In genomic region chr16:30193615-30194014, GRCh38 we compare ENCODE assay signal across 8 cellular contexts. TPM values are rescaled to one million over a fixed set of nuclear protein-coding genes. Genes with fewer than 3 reads are reported as not detected.
DNase-seq lines count a peak whose midpoint lies in the region; ATAC-seq, FAIRE-seq and TF ChIP-seq lines count a peak whose summit lies in the region.
"Not testable (repeated sequence)": the region's sequence is repeated elsewhere in the genome, so short reads cannot be mapped to it uniquely, and the experiment has no call there.

TSS of gene BOLA2B (minus strand) at chr16:30193666. CDS start at chr16:30193595, 71 bp downstream.
TSS of gene SLX1A (plus strand) at chr16:30193875. CDS start at chr16:30194085, 210 bp downstream.

- H3K9me2 ChIP-seq in neural cell (ENCODE audit: insufficient read depth, low read length) = not testable (repeated sequence)

- peak within 1 kb of the TSS; percentile 42 to 66 (median 49) for H3K4me3 ChIP-seq in Peyer's patch
- not testable (repeated sequence) for H3K4me3 ChIP-seq in K562
- H3K4me3 ChIP-seq in neural cell (ENCODE audit: low read length) = peak within 1 kb of the TSS; percentile 51
- H3K4me3 ChIP-seq in transverse colon = peak within 1 kb of the TSS; percentile 37 to 57 (median 46)

- no CpG with 5 or more reads among the region's 34 CpGs for WGBS in K562 (ENCODE audit: insufficient coverage, low coverage, missing lambda C conversion rate)
- no CpG with 5 or more reads among the region's 34 CpGs for WGBS in transverse colon (ENCODE audit: low coverage in 1 of 2), 2 donors

- peak within 1 kb of the TSS; percentile 61 to 91 (median 74) for H3K27ac ChIP-seq in Peyer's patch
- not testable (repeated sequence) for H3K27ac ChIP-seq in K562 (ENCODE audit: extremely low read depth, low read depth, low read length); neural cell (ENCODE audit: low read length)
- H3K27ac ChIP-seq in transverse colon = peak within 1 kb of the TSS; percentile 69 to 81 (median 74)

- H3K36me3 ChIP-seq in Peyer's patch; K562 (ENCODE audit: control insufficient read depth, insufficient read depth, low read length); neural cell (ENCODE audit: insufficient read depth, low read length); transverse colon: not testable (repeated sequence)

- not testable (repeated sequence) for DNase-seq in GM12892 (ENCODE audit: insufficient read length); Peyer's patch; K562 (ENCODE audit: extremely low read depth in 1 of 4, low spot score in 3 of 4); cardiac septum (ENCODE audit: low spot score); transverse colon

- not testable (repeated sequence) for H4K20me1 ChIP-seq in K562 (replicated peaks; ENCODE audit: control insufficient read depth, insufficient read depth, low read length); neural cell (ENCODE audit: insufficient read depth)

- in situ Hi-C loops in K562 (cut with MboI) = loop anchor here (10.0 kb wide), 1 partner anchor 211 kb away; the partner anchor contains the start of gene ZNF771
- in situ Hi-C loops in transverse colon (cut with MboI; ENCODE audit: low pct_ligation_motif_present in 1 of 4, low pct_unique_long_range_greater_than_20kb in 1 of 4, low sequenced_read_pairs in 3 of 4) = not testable (repeated sequence)

- not testable (repeated sequence) for H3K27me3 ChIP-seq in Peyer's patch; K562 (ENCODE audit: control insufficient read depth in 2 of 2, insufficient read depth in 2 of 2, low read length in 2 of 2); neural cell (ENCODE audit: insufficient read depth, low read depth, low read length); transverse colon

- H2AFZ ChIP-seq in K562 (ENCODE audit: low read depth, low read length); neural cell (ENCODE audit: low read depth, low read length): not testable (repeated sequence)

- peak within 1 kb of the TSS in 1 of 2 experiments; percentile 68; a peak in 1 of 4 replicates for H3K9ac ChIP-seq in K562 (ENCODE audit: insufficient read depth in 1 of 2, low read depth in 2 of 2, low read length in 2 of 2)
- H3K9ac ChIP-seq in neural cell (ENCODE audit: low read length) = not testable (repeated sequence)

- not testable (repeated sequence) for H3K9me3 ChIP-seq in Peyer's patch; K562 (replicated peaks; ENCODE audit: control insufficient read depth, insufficient read depth, low read depth, low read length); neural cell (ENCODE audit: low read length); transverse colon

- not testable (repeated sequence) for BruUV-seq in K562 (replicated peaks; lab: Mats Ljungman, UMichigan)

- POLR2A ChIA-PET in K562 (lab: Yijun Ruan, JAX) = not testable (repeated sequence)

- FAIRE-seq in GM12892 (lab: Jason Lieb, UNC) = peak; percentile 94
- peak; percentile 100 for FAIRE-seq in K562 (lab: Jason Lieb, UNC)

- peak within 1 kb of the TSS; percentile 41; the same call in 1 of the 2 replicates for H3K4me2 ChIP-seq in K562 (ENCODE audit: insufficient read depth, low read length)
- not testable (repeated sequence) for H3K4me2 ChIP-seq in neural cell (ENCODE audit: low read length)

- TF ChIP-seq RAD21 in K562 (CRISPR knock-in tag; conservative IDR thresholded peaks at IDR 0.05 in 1 of 2, IDR thresholded peaks at IDR 0.05 in 1 of 2); neural cell (conservative IDR thresholded peaks at IDR 0.05): not testable (repeated sequence)

- ATAC-seq in GM21619 (IDR thresholded peaks at IDR 0.05; ENCODE audit: unreplicated experiment) (peak; percentile 82), HG03159 (IDR thresholded peaks at IDR 0.05; ENCODE audit: unreplicated experiment) (peak; percentile 80), K562 (peak; percentile 96)

- not testable (repeated sequence) for TF ChIP-seq POLR2A in GM12892 (IDR thresholded peaks at IDR 0.05; ENCODE audit: low read depth, low read length); Peyer's patch (IDR thresholded peaks at IDR 0.05); K562 (conservative IDR thresholded peaks at IDR 0.05); transverse colon (IDR thresholded peaks at IDR 0.05)

- intact Hi-C loops in K562 (cut with micrococcal nuclease); cardiac septum (cut with DNase I); transverse colon (cut with DNase I; ENCODE audit: low total_unique reads): not testable (repeated sequence)

- not testable (repeated sequence) for TF ChIP-seq EP300 in K562 (IDR thresholded peaks at IDR 0.05; ENCODE audit: low read length); neural cell (conservative IDR thresholded peaks at IDR 0.05; ENCODE audit: poor library complexity, severe bottlenecking); transverse colon (IDR thresholded peaks at IDR 0.05; ENCODE audit: low read depth)

- TF ChIP-seq CTCF in Peyer's patch (IDR thresholded peaks at IDR 0.05); K562 (IDR thresholded peaks at IDR 0.05 in 2 of 3, conservative IDR thresholded peaks at IDR 0.05 in 1 of 3; ENCODE audit: insufficient read depth in 2 of 3, low read depth in 1 of 3, low read length in 3 of 3); neural cell (IDR thresholded peaks at IDR 0.05; ENCODE audit: poor library complexity, severe bottlenecking); transverse colon (IDR thresholded peaks at IDR 0.05): not testable (repeated sequence)

- H3K4me1 ChIP-seq in Peyer's patch; K562 (replicated peaks in 1 of 2; ENCODE audit: control insufficient read depth in 2 of 2, insufficient read depth in 2 of 2, low read length in 2 of 2); transverse colon: not testable (repeated sequence)

- H3K79me2 ChIP-seq in K562 (ENCODE audit: control insufficient read depth, insufficient read depth, low read length); neural cell (replicated peaks; ENCODE audit: insufficient read depth, low read length): not testable (repeated sequence)

- H3K9me1 ChIP-seq in K562 (ENCODE audit: control insufficient read depth, insufficient read depth, low read length) = not testable (repeated sequence)

- CTCF ChIA-PET in K562 (lab: Yijun Ruan, JAX; ENCODE audit: low intra/inter-chr PET ratio) = not testable (repeated sequence)

- not testable (repeated sequence) for H3F3A ChIP-seq in neural cell (ENCODE audit: insufficient read depth, low read length, poor library complexity, severe bottlenecking)

RNA-seq across cellular contexts. Expression of gene BOLA2B, which starts in this region (rescaled TPM):
- 201 TPM for polyA plus RNA-seq in GM12892 (2012; ENCODE audit: missing spikeins)
- total RNA-seq in Peyer's patch (100 to 1,000 TPM; 227 to 487 (median 370) TPM), K562 (2014; rRNA removed) (72.1 and 88.6 TPM in 2 replicates), K562 (2014; rRNA removed; fragmentation: Illumina TruSeq; extraction: Trizol) (117 and 181 TPM in 2 replicates), K562 (2015; rRNA removed; fragmentation: Illumina TruSeq; extraction: Trizol) (200 and 209 TPM in 2 replicates), K562 (2021) (259 and 310 TPM in 2 replicates), cardiac septum (59.6 TPM), transverse colon (1,000 to 10,000 TPM in 1 of 4 donors, 100 to 1,000 TPM in 2, 10 to 100 TPM in 1; 39.6 to 1,391 (median 605) TPM)
- 14.9 TPM in 1 of 2 replicates, not detected in the other for total RNA-seq in K562 (2011; cell fraction: chromatin; rRNA removed; ENCODE audit: low replicate concordance)
- 14.7 and 26.2 TPM in 2 replicates for total RNA-seq in K562 (2011; cell fraction: nucleolus; rRNA removed)
- 4.7 and 6.4 TPM in 2 replicates for total RNA-seq in K562 (2011; cell fraction: nucleoplasm; rRNA removed)
- polyA plus RNA-seq in K562 (2011; rRNA removed) (43.9 and 49.0 TPM in 2 replicates), K562 (2014; fragmentation: Illumina TruSeq; extraction: Trizol) (87.3 and 150 TPM in 2 replicates), K562 (2014; fragmentation: Nextera tagmentation; extraction: Ambion mirVana) (100 to 1,000 TPM; 158 to 195 TPM), K562 (2014; rRNA removed) (159 and 613 TPM in 2 replicates), neural cell (394 and 487 TPM in 2 replicates)
- polyA plus RNA-seq in K562 (2011; cell fraction: cytosol; rRNA removed) = 390 and 438 TPM in 2 replicates
- 48.2 and 90.1 TPM in 2 replicates for polyA plus RNA-seq in K562 (2011; cell fraction: nucleus; rRNA removed)
- polyA plus RNA-seq in K562 (2012) = 150 and 359 TPM in 2 replicates
- 20.9 and 28.1 TPM in 2 replicates for polyA minus RNA-seq in K562 (2011; rRNA and poly(A)+ RNA removed)
- 22.7 and 54.4 TPM in 2 replicates for polyA minus RNA-seq in K562 (2011; cell fraction: cytosol; rRNA and poly(A)+ RNA removed)
- polyA minus RNA-seq in K562 (2011; cell fraction: nucleus; rRNA and poly(A)+ RNA removed) = 5.9 and 9.0 TPM in 2 replicates
- polyA minus RNA-seq in neural cell = 22.2 and 31.0 TPM in 2 replicates

RNA-seq across cellular contexts. Expression of gene SLX1A, which starts in this region (rescaled TPM):
- 10.3 TPM for polyA plus RNA-seq in GM12892 (2012; ENCODE audit: missing spikeins)
- total RNA-seq in Peyer's patch (100 to 1,000 TPM in 3 of 4 donors, 10 to 100 TPM in 1; 56.1 to 283 (median 260) TPM), K562 (2014; rRNA removed) (72.3 and 86.5 TPM in 2 replicates), K562 (2014; rRNA removed; fragmentation: Illumina TruSeq; extraction: Trizol) (10.9 and 11.6 TPM in 2 replicates), K562 (2015; rRNA removed; fragmentation: Illumina TruSeq; extraction: Trizol) (18.4 and 21.0 TPM in 2 replicates), K562 (2021) (48.1 and 52.5 TPM in 2 replicates), cardiac septum (24.9 TPM), transverse colon (100 to 1,000 TPM; 118 to 327 (median 158) TPM)
- total RNA-seq in K562 (2011; cell fraction: chromatin; rRNA removed; ENCODE audit: low replicate concordance) = 63.6 and 162 TPM in 2 replicates
- total RNA-seq in K562 (2011; cell fraction: nucleolus; rRNA removed) = 85.6 and 99.5 TPM in 2 replicates
- total RNA-seq in K562 (2011; cell fraction: nucleoplasm; rRNA removed) = 74.1 and 87.1 TPM in 2 replicates
- polyA plus RNA-seq in K562 (2011; rRNA removed) (6.9 and 13.2 TPM in 2 replicates), K562 (2014; fragmentation: Illumina TruSeq; extraction: Trizol) (7.9 and 8.5 TPM in 2 replicates), K562 (2014; fragmentation: Nextera tagmentation; extraction: Ambion mirVana) (1 to 10 TPM; 2.3 to 2.5 TPM), K562 (2014; rRNA removed) (39.3 and 44.5 TPM in 2 replicates), neural cell (22.8 and 43.4 TPM in 2 replicates)
- polyA plus RNA-seq in K562 (2011; cell fraction: cytosol; rRNA removed) = 6.0 and 35.1 TPM in 2 replicates
- 35.2 and 63.9 TPM in 2 replicates for polyA plus RNA-seq in K562 (2011; cell fraction: nucleus; rRNA removed)
- polyA plus RNA-seq in K562 (2012) = 45.1 and 50.2 TPM in 2 replicates
- 4.6 and 6.6 TPM in 2 replicates for polyA minus RNA-seq in K562 (2011; rRNA and poly(A)+ RNA removed)
- polyA minus RNA-seq in K562 (2011; cell fraction: cytosol; rRNA and poly(A)+ RNA removed) = 18.7 and 23.2 TPM in 2 replicates
- 19.8 and 21.0 TPM in 2 replicates for polyA minus RNA-seq in K562 (2011; cell fraction: nucleus; rRNA and poly(A)+ RNA removed)
- polyA minus RNA-seq in neural cell = 12.2 and 16.3 TPM in 2 replicates
